9 cellular contexts compared by ENCODE assay signal in genomic region chr16:49350265-49351103, GRCh38. TPM values are rescaled to one million over a fixed set of nuclear protein-coding genes. Genes with fewer than 3 reads are reported as not detected.
DNase-seq lines count a peak whose midpoint lies in the region; ATAC-seq lines count a peak whose summit lies in the region.
"Had no signal": no experiment of that assay in that cellular context is flagged by ENCODE, and none has a peak within 500 bp of the region (broad histone marks: within the 10 kb centered on the region; RNA-seq: fewer than 3 reads in every experiment).

No MANE protein-coding gene starts in this region.

- in situ Hi-C loops in G401 (cut with HindIII; ENCODE audit: low sequenced_read_pairs), result no loop called here

- peak; percentile 60 for ATAC-seq in HG02885 (IDR thresholded peaks at IDR 0.05; ENCODE audit: poor library complexity, unreplicated experiment)
- ATAC-seq in right cardiac atrium, result peak in 1 of 2 donors; percentile 71
- ATAC-seq in sciatic nerve, result peak; percentile 60
- no peak for ATAC-seq in HG02588 (IDR thresholded peaks at IDR 0.05; ENCODE audit: unreplicated experiment)
- no peak for ATAC-seq in HG03095 (IDR thresholded peaks at IDR 0.05; ENCODE audit: unreplicated experiment)

- no peak overlapping the region for H3K27ac ChIP-seq in right cardiac atrium (ENCODE audit: low read length)

- H3K4me1 ChIP-seq in right cardiac atrium (ENCODE audit: control insufficient read depth, insufficient read depth, low read length), result no peaks in the 10 kb centered on the region

- DNase-seq in G401 (ENCODE audit: low spot score) (peak; percentile 90), RPMI8226 (peak; percentile 70), amniotic epithelial cell (ENCODE audit: low read depth) (peak; percentile 13), right cardiac atrium (peak; percentile 46 to 84 (median 79)), sciatic nerve (ENCODE audit: low spot score) (peak; percentile 73)

- H3K9me3 ChIP-seq in right cardiac atrium (ENCODE audit: control insufficient read depth, low read length), result no peaks in the 10 kb centered on the region

- intact Hi-C loops in right cardiac atrium (cut with DNase I), result loop anchor here in 3 of 4 donors (2.0 kb wide), 2 partner anchors 662 to 664 kb away; no protein-coding TSS in a partner anchor
- intact Hi-C loops in sciatic nerve (cut with DNase I), result no loop called here

- no peak overlapping the region for H3K4me3 ChIP-seq in right cardiac atrium (ENCODE audit: low read length)

- no peaks in the 10 kb centered on the region for H3K27me3 ChIP-seq in right cardiac atrium (ENCODE audit: control insufficient read depth, insufficient read depth)

- 33% methylated on average over 25 of the region's 25 CpGs for WGBS in right cardiac atrium

RNA-seq across cellular contexts. Expression of gene C16orf78, which starts 23.1 kb away (rescaled TPM):
- total RNA-seq in G401 (2014; rRNA removed; shearing (Covaris generic)), result not detected in 2 replicates
- total RNA-seq in right cardiac atrium (not detected), sciatic nerve (not detected)
- polyA plus RNA-seq in right cardiac atrium, result not detected
- total RNA-seq: subcutaneous adipose tissue had no signal

Comparison
In these comparisons a context has a peak if more than half of its experiments do, and no peak if none do; other contexts are left out.
1. DNase-seq: peak in every context shown above with its lines; median percentile 90 in G401; 79 in right cardiac atrium; 73 in sciatic nerve; 70 in RPMI8226; 13 in amniotic epithelial cell.
2. ATAC-seq: peak in HG02885 (single experiment) and sciatic nerve (single experiment); none in HG02588 (single experiment) and HG03095 (single experiment).